6 cellular contexts compared by ENCODE assay signal in the genomic region with DNA sequence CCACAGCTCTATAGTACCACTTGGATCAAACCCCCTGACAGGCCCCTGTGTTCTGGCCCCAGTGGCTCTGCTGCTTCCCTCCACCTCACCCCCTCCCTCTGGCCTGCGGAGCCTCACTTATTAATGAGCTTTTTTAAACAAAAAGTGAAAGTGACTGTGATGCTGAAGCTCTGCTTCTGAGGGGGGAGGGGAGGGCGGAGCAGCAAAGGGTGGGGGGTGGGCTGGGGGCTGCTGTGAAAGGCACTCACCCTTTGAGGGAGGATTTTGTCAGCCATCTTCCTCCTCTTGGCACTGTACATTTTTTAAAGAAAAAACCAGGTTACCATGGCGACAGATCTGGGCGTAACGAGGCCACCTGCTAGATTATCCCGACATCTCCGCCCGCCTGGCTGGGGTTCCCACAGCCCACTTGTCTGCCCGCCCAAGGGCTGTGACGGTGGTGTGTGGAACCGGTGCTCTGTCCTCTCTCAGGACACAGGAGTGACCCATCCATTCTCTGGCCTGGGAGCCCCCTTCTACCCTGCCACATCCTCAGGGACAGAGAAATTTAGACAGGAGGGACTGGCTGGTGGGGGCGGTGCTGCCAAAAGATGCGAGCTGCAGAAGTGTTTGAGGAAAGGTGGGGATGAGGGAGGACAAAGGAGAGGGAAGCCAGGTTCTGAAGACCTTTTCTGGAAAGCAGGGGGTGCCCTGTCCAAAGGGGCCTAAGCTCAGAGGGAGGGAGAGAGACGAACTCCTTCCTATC. TPM values are rescaled to one million over a fixed set of nuclear protein-coding genes. Genes with fewer than 3 reads are reported as not detected.
DNase-seq lines count a peak whose midpoint lies in the region; TF ChIP-seq lines count a peak whose summit lies in the region.

No MANE protein-coding gene starts in this region.

- peak overlapping the region; percentile 98 for H3K27ac Mint-ChIP-seq in activated CD4-positive, alpha-beta T cell treated with anti-CD3 and anti-CD28 coated beads, Interleukin-2, amount 10 ng/mL, durations not matched to agents 7 days and 5 days

- H3K4me1 ChIP-seq in neutrophil (ENCODE audit: control insufficient read depth in 1 of 2, insufficient read depth in 1 of 2, low read depth in 1 of 2, low read length in 1 of 2), result peaks cover 28 to 44% of the 10 kb centered on the region in 2 experiments

- H3K4me1 Mint-ChIP-seq in activated CD4-positive, alpha-beta T cell treated with anti-CD3 and anti-CD28 coated beads, Interleukin-2, amount 10 ng/mL, durations not matched to agents 7 days and 5 days, result peaks cover 39% of the 10 kb centered on the region

- H3K4me3 ChIP-seq in neutrophil (ENCODE audit: low read depth in 1 of 2, low read length in 1 of 2), result peak overlapping the region; percentile 24 to 46

- peak overlapping the region; percentile 67 for H3K4me3 Mint-ChIP-seq in activated CD4-positive, alpha-beta T cell treated with anti-CD3 and anti-CD28 coated beads, Interleukin-2, amount 10 ng/mL, durations not matched to agents 7 days and 5 days

- CTCF ChIA-PET in activated CD4-positive, alpha-beta T cell treated with anti-CD3 and anti-CD28 coated beads, Interleukin-2, amount 10 ng/mL, durations not matched to agents 7 days and 5 days (lab: Charles Lee), result interaction anchor here (0.5 to 4.7 kb wide), 27 partner anchors 7 to 160 kb away, joined by 3 to 40 read pairs (median 4); partner anchors contain the start of genes ABCF2, CHPF2, GBX1 and NUB1

- H3K9me3 ChIP-seq in neutrophil, result no peaks in the 10 kb centered on the region

- peaks cover 32% of the 10 kb centered on the region for H3K27me3 Mint-ChIP-seq in activated CD4-positive, alpha-beta T cell treated with anti-CD3 and anti-CD28 coated beads, Interleukin-2, amount 10 ng/mL, durations not matched to agents 7 days and 5 days

- DNase-seq in NCI-H1417 (lab: John Stamatoyannopoulos, UW) (peak; percentile 33 to 74 (median 56)), NCI-H1417 treated with DMSO at 0.1 percent for 48 hours (lab: John Stamatoyannopoulos, UW) (no peak), NCI-H1436 treated with DMSO at 0.1 percent for 48 hours (lab: John Stamatoyannopoulos, UW) (no peak)
- DNase-seq in activated CD4-positive, alpha-beta T cell treated with anti-CD3 and anti-CD28 coated beads, Interleukin-2, amount 10 ng/mL, durations not matched to agents 7 days and 5 days, result peak; percentile 73
- no peak for DNase-seq in effector CD8-positive, alpha-beta T cell (lab: John Stamatoyannopoulos, UW)

- peaks cover 64% of the 10 kb centered on the region for H3K27me3 ChIP-seq in neutrophil

- peaks cover 22% of the 10 kb centered on the region for H3K36me3 ChIP-seq in neutrophil

- no peaks in the 10 kb centered on the region for H3K9me3 Mint-ChIP-seq in activated CD4-positive, alpha-beta T cell treated with anti-CD3 and anti-CD28 coated beads, Interleukin-2, amount 10 ng/mL, durations not matched to agents 7 days and 5 days

- H3K36me3 Mint-ChIP-seq in activated CD4-positive, alpha-beta T cell treated with anti-CD3 and anti-CD28 coated beads, Interleukin-2, amount 10 ng/mL, durations not matched to agents 7 days and 5 days (ENCODE audit: low read depth), result peaks cover 4% of the 10 kb centered on the region

- POLR2A ChIA-PET in activated CD4-positive, alpha-beta T cell treated with anti-CD3 and anti-CD28 coated beads, Interleukin-2, amount 10 ng/mL, durations not matched to agents 7 days and 5 days (lab: Charles Lee), result no interaction called here

- no peak for TF ChIP-seq CTCF in neutrophil (IDR thresholded peaks at IDR 0.05)

- H3K27ac ChIP-seq in neutrophil, result no peak overlapping the region

RNA-seq across cellular contexts. Expression of gene SMARCD3, which starts 4.9 kb away (rescaled TPM):
- total RNA-seq in activated CD4-positive, alpha-beta T cell treated with anti-CD3 and anti-CD28 coated beads, Interleukin-2, amount 10 ng/mL, durations not matched to agents 7 days and 5 days, result 1 to 10 TPM; 2.0 to 2.5 TPM

RNA-seq across cellular contexts. Expression of gene CHPF2, which starts 11.3 kb away (rescaled TPM):
- 10 to 100 TPM; 40.7 to 42.3 TPM for total RNA-seq in activated CD4-positive, alpha-beta T cell treated with anti-CD3 and anti-CD28 coated beads, Interleukin-2, amount 10 ng/mL, durations not matched to agents 7 days and 5 days

RNA-seq across cellular contexts. Expression of gene ABCF2, which starts 16.6 kb away (rescaled TPM):
- total RNA-seq in activated CD4-positive, alpha-beta T cell treated with anti-CD3 and anti-CD28 coated beads, Interleukin-2, amount 10 ng/mL, durations not matched to agents 7 days and 5 days, result 10 to 100 TPM; 31.7 to 34.3 TPM

RNA-seq across cellular contexts. Expression of gene H2BK1, which starts 33.3 kb away (rescaled TPM):
- total RNA-seq in activated CD4-positive, alpha-beta T cell treated with anti-CD3 and anti-CD28 coated beads, Interleukin-2, amount 10 ng/mL, durations not matched to agents 7 days and 5 days, result not detected

RNA-seq across cellular contexts. Expression of gene ASB10, which starts 56.5 kb away (rescaled TPM):
- total RNA-seq in activated CD4-positive, alpha-beta T cell treated with anti-CD3 and anti-CD28 coated beads, Interleukin-2, amount 10 ng/mL, durations not matched to agents 7 days and 5 days, result not detected

Comparison
In these comparisons a context has a peak if more than half of its experiments do, and no peak if none do; other contexts are left out.
1. DNase-seq: peak in NCI-H1417 (3 of 3) and activated CD4-positive, alpha-beta T cell treated with anti-CD3 and anti-CD28 coated beads, Interleukin-2, amount 10 ng/mL, durations not matched to agents 7 days and 5 days (single experiment); none in NCI-H1417 treated with DMSO at 0.1 percent for 48 hours (single experiment), effector CD8-positive, alpha-beta T cell (single experiment) and NCI-H1436 treated with DMSO at 0.1 percent for 48 hours (single experiment).